8 cellular contexts compared by ENCODE assay signal in the genomic region with DNA sequence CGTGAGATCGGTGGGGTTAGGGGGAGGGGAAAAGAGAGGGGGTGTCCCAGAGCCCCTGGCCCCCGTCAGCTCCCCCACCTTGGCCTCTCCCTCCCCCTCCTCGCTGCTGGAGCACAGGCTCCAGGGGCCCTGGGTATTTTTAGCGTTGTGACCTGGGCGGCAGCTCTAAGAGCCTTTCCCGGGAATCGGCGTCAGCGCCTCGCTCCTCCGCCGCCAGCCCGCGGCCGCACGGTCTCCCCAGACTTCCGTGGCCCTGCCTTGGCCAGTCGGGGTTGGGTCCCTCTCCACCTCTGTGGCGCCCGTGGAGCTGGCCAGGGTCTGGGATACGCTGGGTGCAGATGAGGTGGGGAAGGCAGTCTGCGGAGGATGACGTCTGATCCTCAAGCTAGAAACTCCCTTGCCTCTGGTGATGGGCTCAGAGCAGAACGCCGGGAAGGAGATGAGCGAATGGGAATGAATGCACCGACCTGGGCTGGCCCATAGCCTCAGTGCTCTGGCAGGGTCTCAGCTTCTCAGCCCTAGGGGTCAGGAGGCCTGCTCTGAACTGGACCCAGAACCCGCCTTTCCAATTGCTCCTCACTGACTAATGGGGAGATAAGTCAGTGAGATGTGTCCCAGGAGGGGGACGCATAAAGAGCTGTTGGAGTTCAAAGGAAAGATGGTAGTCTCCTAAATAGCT. TPM values are rescaled to one million over a fixed set of nuclear protein-coding genes. Genes with fewer than 3 reads are reported as not detected.
DNase-seq lines count a peak whose midpoint lies in the region; ATAC-seq and TF ChIP-seq lines count a peak whose summit lies in the region.

No MANE protein-coding gene starts in this region.

- TF ChIP-seq CTCF in SK-N-SH (IDR thresholded peaks at IDR 0.05) (no peak), epithelial cell of esophagus (IDR thresholded peaks at IDR 0.05; ENCODE audit: insufficient read depth, low read depth, low read length, missing control alignments) (no peak), transverse colon (IDR thresholded peaks at IDR 0.05) (no peak)

- DNase-seq in DMS53 (lab: John Stamatoyannopoulos, UW): peak; percentile 78
- DNase-seq in DMS53 treated with DMSO at 0.1 percent for 48 hours (lab: John Stamatoyannopoulos, UW; ENCODE audit: unreplicated experiment): no peak
- peak; percentile 65 for DNase-seq in SK-N-SH
- peak; percentile 42 for DNase-seq in epithelial cell of esophagus (ENCODE audit: low read depth)
- peak; percentile 58 for DNase-seq in transverse colon

- peak overlapping the region; percentile 57; the same call in 1 of the 2 replicates for H3K9ac ChIP-seq in SK-N-SH

- peak overlapping the region; percentile 72; the same call in 1 of the 2 replicates for H2AFZ ChIP-seq in SK-N-SH (ENCODE audit: low read depth)

- peak overlapping the region; percentile 96 for H3K4me2 ChIP-seq in SK-N-SH

- no peak for TF ChIP-seq RAD21 in SK-N-SH (IDR thresholded peaks at IDR 0.05; ENCODE audit: low read length)

- intact Hi-C loops in transverse colon (cut with DNase I; ENCODE audit: low total_unique reads): no loop called here

- TF ChIP-seq EP300 in SK-N-SH (IDR thresholded peaks at IDR 0.05; ENCODE audit: borderline replicate concordance in 1 of 2, low read depth in 1 of 2, low read length in 1 of 2): no peak
- no peak for TF ChIP-seq EP300 in transverse colon (IDR thresholded peaks at IDR 0.05; ENCODE audit: low read depth)

- peak; percentile 77 for TF ChIP-seq POLR2A in transverse colon (IDR thresholded peaks at IDR 0.05)

- H3K27me3 ChIP-seq in SK-N-SH (ENCODE audit: insufficient read depth): no peaks in the 10 kb centered on the region
- no peaks in the 10 kb centered on the region for H3K27me3 ChIP-seq in transverse colon

- H3K36me3 ChIP-seq in SK-N-SH (replicated peaks in 1 of 2; ENCODE audit: control insufficient read depth in 1 of 2, insufficient read depth in 2 of 2, low read length in 1 of 2): peaks cover 0 to 17% of the 10 kb centered on the region in 2 experiments
- peaks cover 6% of the 10 kb centered on the region for H3K36me3 ChIP-seq in mesodermal cell (ENCODE audit: control insufficient read depth, insufficient read depth, low read length)
- H3K36me3 ChIP-seq in transverse colon: peaks cover 0 to 5% (median 0%) of the 10 kb centered on the region in 4 donors

- POLR2A ChIA-PET in SK-N-SH (lab: Yijun Ruan, JAX): interaction anchor here (0.6 to 1.5 kb wide), 8 partner anchors 8 to 518 kb away, joined by 3 to 5 read pairs (median 3); partner anchors contain the start of genes PIGT and SYS1

- in situ Hi-C loops in transverse colon (cut with MboI; ENCODE audit: low pct_ligation_motif_present in 1 of 4, low pct_unique_long_range_greater_than_20kb in 1 of 4, low sequenced_read_pairs in 3 of 4): no loop called here

- H3F3A ChIP-seq in SK-N-SH (replicated peaks; ENCODE audit: insufficient read depth): no peaks in the 10 kb centered on the region

- ATAC-seq in GM19467 (IDR thresholded peaks at IDR 0.05; ENCODE audit: unreplicated experiment): no peak
- ATAC-seq in GM19035 (IDR thresholded peaks at IDR 0.05; ENCODE audit: unreplicated experiment): no peak

- H3K4me3 ChIP-seq in SK-N-SH (ENCODE audit: low read depth in 2 of 2, low read length in 1 of 2) (peak overlapping the region; percentile 66 to 76), epithelial cell of esophagus (ENCODE audit: low read length) (peak overlapping the region; percentile 75), mesodermal cell (ENCODE audit: extremely low read depth, insufficient read depth, low read length, poor library complexity, severe bottlenecking) (peak overlapping the region; percentile 62), transverse colon (peak overlapping the region; percentile 62 to 93 (median 85))

- CTCF ChIA-PET in SK-N-SH (lab: Yijun Ruan, JAX): interaction anchor here (0.6 to 4.6 kb wide), 9 partner anchors 9 to 116 kb away, joined by 3 to 40 read pairs (median 4); partner anchors contain the start of genes PIGT and SYS1

- 48% methylated on average over 23 of the region's 30 CpGs for WGBS in SK-N-SH (ENCODE audit: low lambda C conversion rate)
- WGBS in mesodermal cell (ENCODE audit: insufficient coverage in 2 of 2), 2 experiments: 9 to 10% methylated on average over 17 to 21 of the region's 30 CpGs
- WGBS in transverse colon (ENCODE audit: low coverage in 1 of 2), 2 donors: 9 to 29% methylated on average over 5 to 30 of the region's 30 CpGs

- H3K9me3 ChIP-seq in SK-N-SH (no peaks in the 10 kb centered on the region), mesodermal cell (ENCODE audit: control insufficient read depth, low read length) (no peaks in the 10 kb centered on the region), transverse colon (no peaks in the 10 kb centered on the region)

- no peaks in the 10 kb centered on the region for H3K9me2 ChIP-seq in SK-N-SH

- no peaks in the 10 kb centered on the region for H3K79me2 ChIP-seq in SK-N-SH (ENCODE audit: insufficient read depth)

- H4K20me1 ChIP-seq in SK-N-SH (ENCODE audit: insufficient read depth): no peaks in the 10 kb centered on the region

- H3K27ac ChIP-seq in SK-N-SH (ENCODE audit: low read depth in 2 of 2, low read length in 1 of 2) (no peak overlapping the region; a peak in 1 of 4 replicates), mesodermal cell (ENCODE audit: low read depth, low read length, severe bottlenecking) (no peak overlapping the region), transverse colon (peak overlapping the region; percentile 92 to 97 (median 96))

- H3K4me1 ChIP-seq in SK-N-SH (ENCODE audit: control insufficient read depth in 1 of 2, insufficient read depth in 2 of 2, low read depth in 1 of 2, low read length in 1 of 2) (peaks cover 0 to 8% of the 10 kb centered on the region in 2 experiments; a peak in 1 of 4 replicates), mesodermal cell (ENCODE audit: control insufficient read depth, insufficient read depth, low read length, poor library complexity, severe bottlenecking) (peaks cover 3% of the 10 kb centered on the region), transverse colon (peaks cover 19 to 53% (median 49%) of the 10 kb centered on the region in 4 donors)

TF ChIP-seq in SK-N-SH, 30 proteins besides CTCF, POLR2A, EP300 and RAD21:
- no peak for TF ChIP-seq POLR2AphosphoS5 (IDR thresholded peaks at IDR 0.05; ENCODE audit: low read depth, low read length)
- no peak for TF ChIP-seq RFX5 (IDR thresholded peaks at IDR 0.05; ENCODE audit: low read length)
- TF ChIP-seq, protein P1, sequence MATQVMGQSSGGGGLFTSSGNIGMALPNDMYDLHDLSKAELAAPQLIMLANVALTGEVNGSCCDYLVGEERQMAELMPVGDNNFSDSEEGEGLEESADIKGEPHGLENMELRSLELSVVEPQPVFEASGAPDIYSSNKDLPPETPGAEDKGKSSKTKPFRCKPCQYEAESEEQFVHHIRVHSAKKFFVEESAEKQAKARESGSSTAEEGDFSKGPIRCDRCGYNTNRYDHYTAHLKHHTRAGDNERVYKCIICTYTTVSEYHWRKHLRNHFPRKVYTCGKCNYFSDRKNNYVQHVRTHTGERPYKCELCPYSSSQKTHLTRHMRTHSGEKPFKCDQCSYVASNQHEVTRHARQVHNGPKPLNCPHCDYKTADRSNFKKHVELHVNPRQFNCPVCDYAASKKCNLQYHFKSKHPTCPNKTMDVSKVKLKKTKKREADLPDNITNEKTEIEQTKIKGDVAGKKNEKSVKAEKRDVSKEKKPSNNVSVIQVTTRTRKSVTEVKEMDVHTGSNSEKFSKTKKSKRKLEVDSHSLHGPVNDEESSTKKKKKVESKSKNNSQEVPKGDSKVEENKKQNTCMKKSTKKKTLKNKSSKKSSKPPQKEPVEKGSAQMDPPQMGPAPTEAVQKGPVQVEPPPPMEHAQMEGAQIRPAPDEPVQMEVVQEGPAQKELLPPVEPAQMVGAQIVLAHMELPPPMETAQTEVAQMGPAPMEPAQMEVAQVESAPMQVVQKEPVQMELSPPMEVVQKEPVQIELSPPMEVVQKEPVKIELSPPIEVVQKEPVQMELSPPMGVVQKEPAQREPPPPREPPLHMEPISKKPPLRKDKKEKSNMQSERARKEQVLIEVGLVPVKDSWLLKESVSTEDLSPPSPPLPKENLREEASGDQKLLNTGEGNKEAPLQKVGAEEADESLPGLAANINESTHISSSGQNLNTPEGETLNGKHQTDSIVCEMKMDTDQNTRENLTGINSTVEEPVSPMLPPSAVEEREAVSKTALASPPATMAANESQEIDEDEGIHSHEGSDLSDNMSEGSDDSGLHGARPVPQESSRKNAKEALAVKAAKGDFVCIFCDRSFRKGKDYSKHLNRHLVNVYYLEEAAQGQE (IDR thresholded peaks at IDR 0.05; ENCODE audit: low read depth, low read length): 0 out of 2 replicates have a peak, but pooled peaks have one; percentile 3

RNA-seq across cellular contexts. Expression of gene DBNDD2, which starts 0.9 kb away (rescaled TPM):
- polyA plus RNA-seq in SK-N-SH (2012; rRNA removed): 22.4 and 24.5 TPM in 2 replicates
- polyA plus RNA-seq in SK-N-SH (2012; cell fraction: cytosol; rRNA removed): 19.1 and 21.5 TPM in 2 replicates
- polyA plus RNA-seq in SK-N-SH (2012; cell fraction: nucleus; rRNA removed): 12.6 and 14.5 TPM in 2 replicates
- polyA plus RNA-seq in mesodermal cell (2013, experiment 1 of 2): 15.0 TPM
- polyA plus RNA-seq in mesodermal cell (2013, experiment 2 of 2): 12.0 TPM
- 100 to 1,000 TPM in 1 of 4 donors, 10 to 100 TPM in 3; 74.5 to 122 (median 84.9) TPM for total RNA-seq in transverse colon

RNA-seq across cellular contexts. Expression of gene PIGT, which starts 8.7 kb away (rescaled TPM):
- 144 and 149 TPM in 2 replicates for polyA plus RNA-seq in SK-N-SH (2012; rRNA removed)
- 76.4 and 109 TPM in 2 replicates for polyA plus RNA-seq in SK-N-SH (2012; cell fraction: cytosol; rRNA removed)
- 87.9 and 103 TPM in 2 replicates for polyA plus RNA-seq in SK-N-SH (2012; cell fraction: nucleus; rRNA removed)
- polyA plus RNA-seq in mesodermal cell (2013, experiment 1 of 2): 109 TPM
- polyA plus RNA-seq in mesodermal cell (2013, experiment 2 of 2): 93.0 TPM
- total RNA-seq in transverse colon: 100 to 1,000 TPM in 2 of 4 donors, 10 to 100 TPM in 2; 88.3 to 321 (median 108) TPM

RNA-seq across cellular contexts. Expression of gene TP53TG5, which starts 29.1 kb away (rescaled TPM):
- not detected in 2 replicates for polyA plus RNA-seq in SK-N-SH (2012; rRNA removed)
- polyA plus RNA-seq in SK-N-SH (2012; cell fraction: cytosol; rRNA removed): 0.01 TPM in 1 of 2 replicates, not detected in the other
- polyA plus RNA-seq in SK-N-SH (2012; cell fraction: nucleus; rRNA removed): not detected in 2 replicates
- polyA plus RNA-seq in mesodermal cell (2013, experiment 1 of 2): not detected
- polyA plus RNA-seq in mesodermal cell (2013, experiment 2 of 2): not detected
- under 1 TPM in 1 of 4 donors, not detected in 3; 0.14 TPM for total RNA-seq in transverse colon

RNA-seq across cellular contexts. Expression of gene SYS1, which starts 44.2 kb away (rescaled TPM):
- polyA plus RNA-seq in SK-N-SH (2012; rRNA removed): 26.5 and 26.9 TPM in 2 replicates
- polyA plus RNA-seq in SK-N-SH (2012; cell fraction: cytosol; rRNA removed): 14.0 and 16.3 TPM in 2 replicates
- polyA plus RNA-seq in SK-N-SH (2012; cell fraction: nucleus; rRNA removed): 12.4 and 20.0 TPM in 2 replicates
- polyA plus RNA-seq in mesodermal cell (2013, experiment 1 of 2): 14.7 TPM
- 12.0 TPM for polyA plus RNA-seq in mesodermal cell (2013, experiment 2 of 2)
- 10 to 100 TPM in 3 of 4 donors, 1 to 10 TPM in 1; 5.6 to 64.7 (median 38.4) TPM for total RNA-seq in transverse colon

RNA-seq across cellular contexts. Expression of gene SDC4, which starts 59.0 kb away (rescaled TPM):
- 131 and 192 TPM in 2 replicates for polyA plus RNA-seq in SK-N-SH (2012; rRNA removed)
- polyA plus RNA-seq in SK-N-SH (2012; cell fraction: cytosol; rRNA removed): 139 and 153 TPM in 2 replicates
- 94.9 and 96.1 TPM in 2 replicates for polyA plus RNA-seq in SK-N-SH (2012; cell fraction: nucleus; rRNA removed)
- polyA plus RNA-seq in mesodermal cell (2013, experiment 1 of 2): 119 TPM
- 125 TPM for polyA plus RNA-seq in mesodermal cell (2013, experiment 2 of 2)
- 100 to 1,000 TPM in 2 of 4 donors, 10 to 100 TPM in 2; 60.7 to 140 (median 94.3) TPM for total RNA-seq in transverse colon

Comparison
In these comparisons a context has a peak if more than half of its experiments do, and no peak if none do; other contexts are left out.
1. H3K27ac ChIP-seq: peak in transverse colon (4 of 4); none in SK-N-SH (0 of 2) and mesodermal cell (single experiment).
2. Peak in every context shown above with its lines, with median percentiles within 50 percentile points of each other: H3K4me3 ChIP-seq.